10 cellular contexts compared by ENCODE assay signal in the genomic region with DNA sequence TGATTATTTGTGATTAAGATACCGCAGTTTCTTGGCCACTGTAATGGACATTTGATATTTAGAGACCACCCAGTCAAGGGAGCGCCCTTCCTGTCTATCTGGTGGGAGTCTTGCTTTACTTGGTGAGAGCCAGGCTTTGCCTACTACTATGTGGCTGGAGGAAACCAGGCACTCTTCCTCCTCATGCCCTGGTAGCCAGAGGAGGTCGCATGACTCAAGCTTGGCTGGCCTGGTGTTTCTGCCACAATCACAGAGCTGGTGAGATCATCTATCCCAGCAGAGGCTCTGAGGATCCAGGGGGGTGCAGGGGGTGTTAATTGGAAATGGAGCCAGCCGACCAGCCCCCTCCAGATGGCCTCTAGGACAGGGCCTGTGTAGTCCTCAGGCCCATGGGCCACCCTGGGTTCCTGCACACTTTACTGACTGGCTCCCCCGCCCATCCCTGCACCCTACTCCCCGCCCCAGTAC. TPM values are rescaled to one million over a fixed set of nuclear protein-coding genes. Genes with fewer than 3 reads are reported as not detected.
DNase-seq lines count a peak whose midpoint lies in the region; ATAC-seq and TF ChIP-seq lines count a peak whose summit lies in the region.
"Had no signal": no experiment of that assay in that cellular context is flagged by ENCODE, and none has a peak within 500 bp of the region (broad histone marks: within the 10 kb centered on the region; RNA-seq: fewer than 3 reads in every experiment).

No MANE protein-coding gene starts in this region.

- H4K8ac ChIP-seq in neuronal stem cell (ENCODE audit: low read depth, low read length), result no peak overlapping the region

- H2BK12ac ChIP-seq in neuronal stem cell (ENCODE audit: low read length), result no peak overlapping the region

- no CpG with 5 or more reads among the region's 6 CpGs for WGBS in neuronal stem cell (ENCODE audit: extremely low coverage in 2 of 2, insufficient read length in 2 of 2, insufficient replicate concordance in 1 of 2), 2 donors

- TF ChIP-seq CTCF in GM10266 (IDR thresholded peaks at IDR 0.05; ENCODE audit: control insufficient read depth, insufficient read depth, low read depth, missing control alignments), result no peak

- H3K79me1 ChIP-seq in neuronal stem cell (ENCODE audit: low read depth, low read length), result no peaks in the 10 kb centered on the region

- no peak overlapping the region for H3K27ac ChIP-seq in neuronal stem cell (replicated peaks; ENCODE audit: low read length)
- H3K27ac ChIP-seq: hepatocyte had no signal

- H3K9ac ChIP-seq in neuronal stem cell (ENCODE audit: low read depth, low read length, poor library complexity), result no peak overlapping the region

- no peak overlapping the region for H2BK120ac ChIP-seq in neuronal stem cell (ENCODE audit: low read depth, low read length)

- H3K4me1 ChIP-seq in neuronal stem cell (ENCODE audit: control insufficient read depth in 2 of 2, insufficient read depth in 1 of 2, low read depth in 1 of 2, low read length in 2 of 2), result peaks cover 2 to 3% of the 10 kb centered on the region in 2 donors

- no peak overlapping the region for H2BK5ac ChIP-seq in neuronal stem cell (ENCODE audit: low read length)

- no peaks in the 10 kb centered on the region for H3K36me3 ChIP-seq in neuronal stem cell (replicated peaks in 1 of 2; ENCODE audit: control insufficient read depth in 2 of 2, insufficient read depth in 2 of 2, low read length in 2 of 2)

- H3K18ac ChIP-seq in neuronal stem cell (ENCODE audit: low read length), result no peak overlapping the region

- no peak overlapping the region for H3K23ac ChIP-seq in neuronal stem cell (ENCODE audit: low read depth, low read length, poor library complexity)

- peaks cover 0 to 6% of the 10 kb centered on the region in 2 donors for H3K9me3 ChIP-seq in neuronal stem cell (replicated peaks in 1 of 2; ENCODE audit: control insufficient read depth in 2 of 2, insufficient read depth in 1 of 2, low read depth in 1 of 2, low read length in 2 of 2)

- peaks cover 0 to 3% (median 0%) of the 10 kb centered on the region in 3 experiments for H3K27me3 ChIP-seq in neuronal stem cell (ENCODE audit: control insufficient read depth in 3 of 3, insufficient read depth in 3 of 3, low read depth in 1 of 3, low read length in 3 of 3)
- H3K27me3 ChIP-seq: hepatocyte had no signal

- H2AFZ ChIP-seq in neuronal stem cell (ENCODE audit: low read length), result no peak overlapping the region
- H2AFZ ChIP-seq: hepatocyte had no signal

- no peak overlapping the region for H3K4me2 ChIP-seq in neuronal stem cell (ENCODE audit: insufficient read depth, low read length, poor library complexity, severe bottlenecking)
- H3K4me2 ChIP-seq: hepatocyte had no signal

- H3K14ac ChIP-seq in neuronal stem cell (ENCODE audit: low read length), result no peak overlapping the region

- H3K27ac Mint-ChIP-seq in stimulated activated effector memory CD8-positive, alpha-beta T cell treated with anti-CD3 and anti-CD28 coated beads, Interleukin-12 subunit alpha, Interleukin-12 subunit beta, amount 100 ng/mL, for 72 hours, result no peak overlapping the region

- H4K91ac ChIP-seq in neuronal stem cell (ENCODE audit: low read depth, low read length, poor library complexity), result no peak overlapping the region

- H2AK5ac ChIP-seq in neuronal stem cell (ENCODE audit: low read depth, low read length), result no peak overlapping the region

- ATAC-seq in stimulated activated effector memory CD8-positive, alpha-beta T cell treated with anti-CD3 and anti-CD28 coated beads, Interleukin-12 subunit alpha, Interleukin-12 subunit beta, amount 100 ng/mL, for 72 hours, result peak; percentile 31
- no peak for ATAC-seq in HG02973 (IDR thresholded peaks at IDR 0.05; ENCODE audit: unreplicated experiment)

- DNase-seq in HCEC 1CT, result peak; percentile 85
- peak in 32 of 56 donors; percentile 18 to 84 (median 58) for DNase-seq in amygdala (lab: John Stamatoyannopoulos, UW)
- DNase-seq in iris pigment epithelial cell (ENCODE audit: low read depth), result peak; percentile 91
- DNase-seq in stimulated activated effector memory CD8-positive, alpha-beta T cell treated with anti-CD3 and anti-CD28 coated beads, Interleukin-12 subunit alpha, Interleukin-12 subunit beta, amount 100 ng/mL, for 72 hours (ENCODE audit: low spot score in 2 of 2), result no peak
- no peak for DNase-seq in GM10266 (ENCODE audit: extremely low spot score)
- no peak for DNase-seq in neuronal stem cell (ENCODE audit: low spot score)
- no peak for DNase-seq in NCI-H510A (lab: John Stamatoyannopoulos, UW)
- DNase-seq: activated gamma-delta T cell had no signal

- no peak overlapping the region for H3K4me3 Mint-ChIP-seq in stimulated activated effector memory CD8-positive, alpha-beta T cell treated with anti-CD3 and anti-CD28 coated beads, Interleukin-12 subunit alpha, Interleukin-12 subunit beta, amount 100 ng/mL, for 72 hours

- no peaks in the 10 kb centered on the region for H3K9me3 Mint-ChIP-seq in stimulated activated effector memory CD8-positive, alpha-beta T cell treated with anti-CD3 and anti-CD28 coated beads, Interleukin-12 subunit alpha, Interleukin-12 subunit beta, amount 100 ng/mL, for 72 hours

- no peak overlapping the region for H2BK15ac ChIP-seq in neuronal stem cell (ENCODE audit: low read length)

- no peaks in the 10 kb centered on the region for H3K4me1 Mint-ChIP-seq in stimulated activated effector memory CD8-positive, alpha-beta T cell treated with anti-CD3 and anti-CD28 coated beads, Interleukin-12 subunit alpha, Interleukin-12 subunit beta, amount 100 ng/mL, for 72 hours

- no peaks in the 10 kb centered on the region for H3K36me3 Mint-ChIP-seq in stimulated activated effector memory CD8-positive, alpha-beta T cell treated with anti-CD3 and anti-CD28 coated beads, Interleukin-12 subunit alpha, Interleukin-12 subunit beta, amount 100 ng/mL, for 72 hours

- H3K4ac ChIP-seq in neuronal stem cell (ENCODE audit: low read length), result no peak overlapping the region

- H3K4me3 ChIP-seq in neuronal stem cell (ENCODE audit: low read length in 2 of 2), result no peak overlapping the region
- H3K4me3 ChIP-seq: hepatocyte had no signal

RNA-seq across cellular contexts. Expression of a gene that starts 46.8 kb away (rescaled TPM):
- 58.5 TPM for polyA plus RNA-seq in neuronal stem cell (2013, experiment 1 of 2)
- 59.1 TPM for polyA plus RNA-seq in neuronal stem cell (2013, experiment 2 of 2)

Comparison
In these comparisons a context has a peak if more than half of its experiments do, and no peak if none do; other contexts are left out.
1. DNase-seq: peak in HCEC 1CT (single experiment), amygdala (32 of 56) and iris pigment epithelial cell (single experiment); none in stimulated activated effector memory CD8-positive, alpha-beta T cell treated with anti-CD3 and anti-CD28 coated beads, Interleukin-12 subunit alpha, Interleukin-12 subunit beta, amount 100 ng/mL, for 72 hours (0 of 2), GM10266 (single experiment), neuronal stem cell (single experiment) and NCI-H510A (single experiment).